In the genomic region with DNA sequence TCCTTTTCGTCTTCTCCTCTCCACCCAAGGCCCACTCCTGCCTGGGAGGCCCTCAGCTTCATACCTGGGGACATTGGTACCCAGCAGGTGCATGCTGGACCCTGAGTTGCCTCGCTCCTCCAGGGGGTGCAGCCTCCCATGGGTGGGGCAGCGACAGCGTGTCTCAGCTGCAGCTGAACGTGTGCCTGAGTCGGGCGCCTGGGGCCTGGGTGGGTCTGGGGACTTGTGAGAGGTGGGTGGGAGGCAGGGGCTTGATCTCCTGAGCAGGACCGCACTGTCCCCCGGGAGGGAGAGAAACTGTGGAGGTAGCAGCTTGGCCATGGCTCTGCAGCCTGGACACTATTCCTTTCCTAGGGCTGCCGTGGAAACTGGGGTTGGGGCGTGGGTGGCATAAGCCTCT, we compare ENCODE assay signal across 24 cellular contexts.
"Had no signal": no experiment of that assay in that cellular context is flagged by ENCODE, and none has a peak within 500 bp of the region (broad histone marks: within the 10 kb centered on the region; RNA-seq: fewer than 3 reads in every experiment).

No MANE protein-coding gene starts in this region.

- H3K9me3 ChIP-seq: lower lobe of right lung, neutrophil, ovary, testis, vagina had no signal

- H3K36me3 ChIP-seq: neutrophil, ovary, vagina had no signal

- H3K4me3 Mint-ChIP-seq: memory B cell; nephron progenitor cell; stimulated activated naive B cell treated with anti-CD40 and anti-IgM and Interleukin-4, amounts not matched to agents 10 μg/mL and 1 μg/mL and 100 μg/mL, for 72 hours; stimulated activated naive CD8-positive, alpha-beta T cell treated with anti-CD3 and anti-CD28 coated beads, Interleukin-15, amount 100 ng/mL, for 72 hours had no signal

- DNase-seq: dermis blood vessel endothelial cell; erythroblast; foreskin keratinocyte; hippocampal formation; kidney glomerular epithelial cell; lower lobe of right lung; midbrain; nephron progenitor cell; stimulated activated CD4-positive, alpha-beta T cell treated with anti-CD3 and anti-CD28 coated beads, Interleukin-15, amount 100 ng/mL, for 24 hours; stimulated activated CD4-positive, alpha-beta T cell treated with anti-CD3 and anti-CD28 coated beads, Interleukin-1b, Interleukin-23, amount 100 ng/mL, for 48 hours; stimulated activated CD4-positive, alpha-beta T cell treated with anti-CD3 and anti-CD28 coated beads, Interleukin-4, amount 100 ng/mL, for 24 hours; stimulated activated naive B cell treated with anti-CD40 and anti-IgM and Interleukin-4, amounts not matched to agents 10 μg/mL and 1 μg/mL and 100 μg/mL, for 72 hours; stimulated activated naive CD8-positive, alpha-beta T cell treated with anti-CD3 and anti-CD28 coated beads, Interleukin-15, amount 100 ng/mL, for 72 hours; testis had no signal

- H3K4me3 ChIP-seq: lower lobe of right lung, ovary, testis, tibial nerve, upper lobe of right lung, vagina had no signal

- FAIRE-seq: colon, endothelial cell of umbilical vein had no signal

- H3K27me3 ChIP-seq: foreskin keratinocyte, ovary, testis, tibial nerve, upper lobe of right lung, vagina had no signal

- H3K4me1 ChIP-seq: foreskin keratinocyte, upper lobe of right lung had no signal

- H3K27ac ChIP-seq: foreskin keratinocyte, lower lobe of right lung, neutrophil, ovary, testis, tibial nerve, upper lobe of right lung, vagina had no signal

- ATAC-seq: foreskin keratinocyte; lower lobe of right lung; right cardiac atrium; stimulated activated naive B cell treated with anti-CD40 and anti-IgM and Interleukin-4, amounts not matched to agents 10 μg/mL and 1 μg/mL and 100 μg/mL, for 72 hours; stimulated activated naive CD8-positive, alpha-beta T cell treated with anti-CD3 and anti-CD28 coated beads, Interleukin-15, amount 100 ng/mL, for 72 hours; upper lobe of right lung had no signal

- H3K27ac Mint-ChIP-seq: memory B cell; nephron progenitor cell; progenitor cell of endocrine pancreas; stimulated activated naive B cell treated with anti-CD40 and anti-IgM and Interleukin-4, amounts not matched to agents 10 μg/mL and 1 μg/mL and 100 μg/mL, for 72 hours had no signal
